ENCODE assay signal across 9 cellular contexts in genomic region chr11:87120937-87121336, GRCh38.
"Had no signal": no experiment of that assay in that cellular context is flagged by ENCODE, and none has a peak within 500 bp of the region (broad histone marks: within the 10 kb centered on the region; RNA-seq: fewer than 3 reads in every experiment).

No MANE protein-coding gene starts in this region.

- DNase-seq: H9, HCEC 1CT, IMR-90, KG1 had no signal

- FAIRE-seq: H1, H54, K562 had no signal

- H3K27ac ChIP-seq: HL-60 had no signal

- H3K4me2 ChIP-seq: GM23338 had no signal

- ATAC-seq: GM23338, K562 had no signal

- H2AFZ ChIP-seq: GM23338 had no signal

- H3K4me3 ChIP-seq: GM23338, K562 had no signal
